ENCODE assay signal across 2 cellular contexts in the genomic region with DNA sequence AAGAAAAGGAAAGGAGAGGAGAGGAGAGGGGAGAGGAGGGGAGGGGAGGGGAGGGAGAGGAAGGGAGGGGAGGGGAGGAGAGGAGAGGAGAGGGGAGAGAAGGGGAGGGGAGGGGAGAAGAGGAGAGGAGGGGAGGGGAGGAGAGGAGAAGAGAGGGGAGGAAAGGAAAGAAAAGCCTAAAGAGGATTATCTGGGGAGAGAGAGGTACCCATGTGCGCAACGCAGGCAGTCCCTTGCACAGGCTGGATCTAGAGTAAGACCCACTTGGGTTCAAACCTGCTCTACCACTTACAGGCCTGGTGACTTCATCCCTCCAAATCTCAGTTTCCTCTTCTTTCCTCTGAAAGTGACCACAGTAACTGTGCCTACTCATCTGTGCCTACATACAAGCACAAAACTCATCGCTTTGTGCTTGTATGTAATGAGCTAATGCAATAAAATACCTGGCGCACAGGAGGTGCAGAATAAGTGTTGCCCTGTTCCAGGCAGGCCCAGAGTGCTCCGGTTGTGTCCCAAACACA.
TF ChIP-seq lines count a peak whose summit lies in the region.

No MANE protein-coding gene starts in this region.

TF ChIP-seq in A549, 52 proteins besides CTCF, POLR2A, EP300 and RAD21 (continued from another document):
- TF ChIP-seq, protein P1, sequence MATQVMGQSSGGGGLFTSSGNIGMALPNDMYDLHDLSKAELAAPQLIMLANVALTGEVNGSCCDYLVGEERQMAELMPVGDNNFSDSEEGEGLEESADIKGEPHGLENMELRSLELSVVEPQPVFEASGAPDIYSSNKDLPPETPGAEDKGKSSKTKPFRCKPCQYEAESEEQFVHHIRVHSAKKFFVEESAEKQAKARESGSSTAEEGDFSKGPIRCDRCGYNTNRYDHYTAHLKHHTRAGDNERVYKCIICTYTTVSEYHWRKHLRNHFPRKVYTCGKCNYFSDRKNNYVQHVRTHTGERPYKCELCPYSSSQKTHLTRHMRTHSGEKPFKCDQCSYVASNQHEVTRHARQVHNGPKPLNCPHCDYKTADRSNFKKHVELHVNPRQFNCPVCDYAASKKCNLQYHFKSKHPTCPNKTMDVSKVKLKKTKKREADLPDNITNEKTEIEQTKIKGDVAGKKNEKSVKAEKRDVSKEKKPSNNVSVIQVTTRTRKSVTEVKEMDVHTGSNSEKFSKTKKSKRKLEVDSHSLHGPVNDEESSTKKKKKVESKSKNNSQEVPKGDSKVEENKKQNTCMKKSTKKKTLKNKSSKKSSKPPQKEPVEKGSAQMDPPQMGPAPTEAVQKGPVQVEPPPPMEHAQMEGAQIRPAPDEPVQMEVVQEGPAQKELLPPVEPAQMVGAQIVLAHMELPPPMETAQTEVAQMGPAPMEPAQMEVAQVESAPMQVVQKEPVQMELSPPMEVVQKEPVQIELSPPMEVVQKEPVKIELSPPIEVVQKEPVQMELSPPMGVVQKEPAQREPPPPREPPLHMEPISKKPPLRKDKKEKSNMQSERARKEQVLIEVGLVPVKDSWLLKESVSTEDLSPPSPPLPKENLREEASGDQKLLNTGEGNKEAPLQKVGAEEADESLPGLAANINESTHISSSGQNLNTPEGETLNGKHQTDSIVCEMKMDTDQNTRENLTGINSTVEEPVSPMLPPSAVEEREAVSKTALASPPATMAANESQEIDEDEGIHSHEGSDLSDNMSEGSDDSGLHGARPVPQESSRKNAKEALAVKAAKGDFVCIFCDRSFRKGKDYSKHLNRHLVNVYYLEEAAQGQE (IDR thresholded peaks at IDR 0.05), result no peak
- TF ChIP-seq TFCP2L1 (CRISPR knock-in tag; IDR thresholded peaks at IDR 0.05) (no peak), KDM5A (IDR thresholded peaks at IDR 0.05) (no peak)

TF ChIP-seq in HCT116, 20 proteins besides CTCF, POLR2A, EP300 and RAD21 (continued from another document):
- TF ChIP-seq TCF7L2 (IDR thresholded peaks at IDR 0.05; ENCODE audit: borderline replicate concordance, extremely low read depth, insufficient read depth, insufficient read length), result no peak
- no peak for TF ChIP-seq ZFX (IDR thresholded peaks at IDR 0.05)
- no peak for TF ChIP-seq SIN3A (IDR thresholded peaks at IDR 0.05; ENCODE audit: low read depth)
- TF ChIP-seq CBX3 (IDR thresholded peaks at IDR 0.05; ENCODE audit: low read depth), result no peak
- TF ChIP-seq EGR1 (IDR thresholded peaks at IDR 0.05; ENCODE audit: low read depth), result no peak
- TF ChIP-seq JUND (IDR thresholded peaks at IDR 0.05), result no peak
- TF ChIP-seq ZNF274 (IDR thresholded peaks at IDR 0.05; ENCODE audit: low read depth, low read length), result no peak
- no peak for TF ChIP-seq FOSL1 (IDR thresholded peaks at IDR 0.05; ENCODE audit: low read depth)
- no peak for TF ChIP-seq YY1 (IDR thresholded peaks at IDR 0.05; ENCODE audit: extremely low read depth, insufficient replicate concordance, low read depth, low read length)
- TF ChIP-seq, protein P2, sequence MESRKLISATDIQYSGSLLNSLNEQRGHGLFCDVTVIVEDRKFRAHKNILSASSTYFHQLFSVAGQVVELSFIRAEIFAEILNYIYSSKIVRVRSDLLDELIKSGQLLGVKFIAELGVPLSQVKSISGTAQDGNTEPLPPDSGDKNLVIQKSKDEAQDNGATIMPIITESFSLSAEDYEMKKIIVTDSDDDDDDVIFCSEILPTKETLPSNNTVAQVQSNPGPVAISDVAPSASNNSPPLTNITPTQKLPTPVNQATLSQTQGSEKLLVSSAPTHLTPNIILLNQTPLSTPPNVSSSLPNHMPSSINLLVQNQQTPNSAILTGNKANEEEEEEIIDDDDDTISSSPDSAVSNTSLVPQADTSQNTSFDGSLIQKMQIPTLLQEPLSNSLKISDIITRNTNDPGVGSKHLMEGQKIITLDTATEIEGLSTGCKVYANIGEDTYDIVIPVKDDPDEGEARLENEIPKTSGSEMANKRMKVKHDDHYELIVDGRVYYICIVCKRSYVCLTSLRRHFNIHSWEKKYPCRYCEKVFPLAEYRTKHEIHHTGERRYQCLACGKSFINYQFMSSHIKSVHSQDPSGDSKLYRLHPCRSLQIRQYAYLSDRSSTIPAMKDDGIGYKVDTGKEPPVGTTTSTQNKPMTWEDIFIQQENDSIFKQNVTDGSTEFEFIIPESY (IDR thresholded peaks at IDR 0.05; ENCODE audit: extremely low read depth, insufficient replicate concordance, low read length), result no peak
- TF ChIP-seq SRF (IDR thresholded peaks at IDR 0.05; ENCODE audit: low read depth), result no peak
- no peak for TF ChIP-seq SP1 (IDR thresholded peaks at IDR 0.05; ENCODE audit: low read depth)
- TF ChIP-seq, protein P3, sequence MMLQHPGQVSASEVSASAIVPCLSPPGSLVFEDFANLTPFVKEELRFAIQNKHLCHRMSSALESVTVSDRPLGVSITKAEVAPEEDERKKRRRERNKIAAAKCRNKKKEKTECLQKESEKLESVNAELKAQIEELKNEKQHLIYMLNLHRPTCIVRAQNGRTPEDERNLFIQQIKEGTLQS (IDR thresholded peaks at IDR 0.05), result no peak
- TF ChIP-seq, protein P4, sequence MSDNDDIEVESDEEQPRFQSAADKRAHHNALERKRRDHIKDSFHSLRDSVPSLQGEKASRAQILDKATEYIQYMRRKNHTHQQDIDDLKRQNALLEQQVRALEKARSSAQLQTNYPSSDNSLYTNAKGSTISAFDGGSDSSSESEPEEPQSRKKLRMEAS (IDR thresholded peaks at IDR 0.05), result no peak
- TF ChIP-seq EZH2phosphoT487 (IDR thresholded peaks at IDR 0.05; ENCODE audit: borderline replicate concordance), result no peak
- no peak for TF ChIP-seq POLR2AphosphoS5 (IDR thresholded peaks at IDR 0.05; ENCODE audit: low read depth, low read length)
